9 cellular contexts compared by ENCODE assay signal in genomic region chr17:8384801-8385335, GRCh38. TPM values are rescaled to one million over a fixed set of nuclear protein-coding genes. Genes with fewer than 3 reads are reported as not detected.
DNase-seq lines count a peak whose midpoint lies in the region; ATAC-seq and TF ChIP-seq lines count a peak whose summit lies in the region.
"Had no signal": no experiment of that assay in that cellular context is flagged by ENCODE, and none has a peak within 500 bp of the region (broad histone marks: within the 10 kb centered on the region; RNA-seq: fewer than 3 reads in every experiment).

No MANE protein-coding gene starts in this region.

- TF ChIP-seq POLR2A in esophagus squamous epithelium (IDR thresholded peaks at IDR 0.05) = no peak
- no peak for TF ChIP-seq POLR2A in lower leg skin (IDR thresholded peaks at IDR 0.05)

- H2AFZ ChIP-seq in SU-DHL-6 (ENCODE audit: low read depth, low read length, severe bottlenecking) = no peak overlapping the region

- peaks cover 53% of the 10 kb centered on the region for H3K4me1 Mint-ChIP-seq in activated CD4-positive, alpha-beta T cell treated with anti-CD3 and anti-CD28 coated beads, Interleukin-2, amount 10 ng/mL, durations not matched to agents 7 days and 5 days
- H3K4me1 Mint-ChIP-seq in stimulated activated effector memory CD8-positive, alpha-beta T cell treated with anti-CD3 and anti-CD28 coated beads, Interleukin-12 subunit alpha, Interleukin-12 subunit beta, amount 100 ng/mL, for 72 hours = peaks cover 61% of the 10 kb centered on the region

- ATAC-seq in stimulated activated effector memory CD8-positive, alpha-beta T cell treated with anti-CD3 and anti-CD28 coated beads, Interleukin-12 subunit alpha, Interleukin-12 subunit beta, amount 100 ng/mL, for 72 hours = no peak

- POLR2A ChIA-PET in activated CD4-positive, alpha-beta T cell treated with anti-CD3 and anti-CD28 coated beads, Interleukin-2, amount 10 ng/mL, durations not matched to agents 7 days and 5 days (lab: Charles Lee) = no interaction called here

- peaks cover 31% of the 10 kb centered on the region for H3K79me2 ChIP-seq in SU-DHL-6 (ENCODE audit: insufficient read depth, low read length)

- H4K20me1 ChIP-seq in SU-DHL-6 (ENCODE audit: low read depth, low read length) = peaks cover 13% of the 10 kb centered on the region; the same call in 1 of the 2 replicates

- H3K27me3 ChIP-seq in SU-DHL-6 (ENCODE audit: low read length) (no peaks in the 10 kb centered on the region), esophagus squamous epithelium (no peaks in the 10 kb centered on the region)

- peak overlapping the region; percentile 99 for H3K4me3 Mint-ChIP-seq in activated CD4-positive, alpha-beta T cell treated with anti-CD3 and anti-CD28 coated beads, Interleukin-2, amount 10 ng/mL, durations not matched to agents 7 days and 5 days
- H3K4me3 Mint-ChIP-seq in stimulated activated effector memory CD8-positive, alpha-beta T cell treated with anti-CD3 and anti-CD28 coated beads, Interleukin-12 subunit alpha, Interleukin-12 subunit beta, amount 100 ng/mL, for 72 hours = peak overlapping the region; percentile 99

- CTCF ChIA-PET in activated CD4-positive, alpha-beta T cell treated with anti-CD3 and anti-CD28 coated beads, Interleukin-2, amount 10 ng/mL, durations not matched to agents 7 days and 5 days (lab: Charles Lee) = no interaction called here

- H3K36me3 ChIP-seq in SU-DHL-6 (ENCODE audit: low read length) = peaks cover 25% of the 10 kb centered on the region
- H3K36me3 ChIP-seq in esophagus squamous epithelium = peaks cover 4 to 20% (median 17%) of the 10 kb centered on the region in 3 donors

- peak overlapping the region; percentile 85 for H3K9ac ChIP-seq in SU-DHL-6 (ENCODE audit: low read length)

- peak overlapping the region; percentile 98 for H3K27ac Mint-ChIP-seq in activated CD4-positive, alpha-beta T cell treated with anti-CD3 and anti-CD28 coated beads, Interleukin-2, amount 10 ng/mL, durations not matched to agents 7 days and 5 days
- H3K27ac Mint-ChIP-seq in stimulated activated effector memory CD8-positive, alpha-beta T cell treated with anti-CD3 and anti-CD28 coated beads, Interleukin-12 subunit alpha, Interleukin-12 subunit beta, amount 100 ng/mL, for 72 hours = peak overlapping the region; percentile 99

- H3K4me3 ChIP-seq in SU-DHL-6 (ENCODE audit: insufficient read depth, low read length, poor library complexity, severe bottlenecking) (no peak overlapping the region), esophagus squamous epithelium (peak overlapping the region in 1 of 4 donors; percentile 84), lower leg skin (ENCODE audit: low read depth, poor library complexity, severe bottlenecking) (no peak overlapping the region)

- no peaks in the 10 kb centered on the region for H3K9me3 Mint-ChIP-seq in activated CD4-positive, alpha-beta T cell treated with anti-CD3 and anti-CD28 coated beads, Interleukin-2, amount 10 ng/mL, durations not matched to agents 7 days and 5 days
- H3K9me3 Mint-ChIP-seq in stimulated activated effector memory CD8-positive, alpha-beta T cell treated with anti-CD3 and anti-CD28 coated beads, Interleukin-12 subunit alpha, Interleukin-12 subunit beta, amount 100 ng/mL, for 72 hours = no peaks in the 10 kb centered on the region

- intact Hi-C loops in esophagus squamous epithelium (cut with DNase I) = no loop called here
- intact Hi-C loops in lower leg skin (cut with DNase I; ENCODE audit: low total_unique reads) = no loop called here

- TF ChIP-seq CTCF in SU-DHL-6 (IDR thresholded peaks at IDR 0.05; ENCODE audit: insufficient read depth, low read length, poor library complexity, severe bottlenecking) (no peak), esophagus squamous epithelium (IDR thresholded peaks at IDR 0.05) (no peak), lower leg skin (IDR thresholded peaks at IDR 0.05) (no peak)

- H3K9me3 ChIP-seq in SU-DHL-6 (ENCODE audit: insufficient read depth, low read length) (no peaks in the 10 kb centered on the region), esophagus squamous epithelium (no peaks in the 10 kb centered on the region)

- no peak overlapping the region for H3K27ac ChIP-seq in SU-DHL-6 (ENCODE audit: low read depth, low read length)
- peak overlapping the region; percentile 80 to 97 (median 96) for H3K27ac ChIP-seq in esophagus squamous epithelium

- H3F3A ChIP-seq in SU-DHL-6 (ENCODE audit: insufficient read depth) = peaks cover 28% of the 10 kb centered on the region

- peaks cover 22 to 56% (median 31%) of the 10 kb centered on the region in 3 donors for H3K4me1 ChIP-seq in esophagus squamous epithelium

- 65 to 82% methylated on average over 9 to 10 of the region's 11 CpGs for WGBS in esophagus squamous epithelium, 2 donors
- WGBS in lower leg skin, 2 donors = 70 to 74% methylated on average over 11 of the region's 11 CpGs

- no peaks in the 10 kb centered on the region for H3K27me3 Mint-ChIP-seq in activated CD4-positive, alpha-beta T cell treated with anti-CD3 and anti-CD28 coated beads, Interleukin-2, amount 10 ng/mL, durations not matched to agents 7 days and 5 days

- no peak for DNase-seq in activated CD4-positive, alpha-beta T cell treated with anti-CD3 and anti-CD28 coated beads, Interleukin-2, amount 10 ng/mL, durations not matched to agents 7 days and 5 days
- DNase-seq in activated CD4-positive, alpha-beta T cell treated with anti-CD3 and anti-CD28 coated beads, Interleukin-2, amount 50 U/mL, for 48 hours = no peak
- DNase-seq in esophagus squamous epithelium (lab: John Stamatoyannopoulos, UW) (no peak), cerebellar nuclear complex (lab: John Stamatoyannopoulos, UW) (no peak), lower leg skin (ENCODE audit: low spot score in 2 of 2) (no peak), NCI-H446 treated with DMSO at 0.1 percent for 48 hours (lab: John Stamatoyannopoulos, UW) (no peak)
- no peak for DNase-seq in stimulated activated effector memory CD8-positive, alpha-beta T cell treated with anti-CD3 and anti-CD28 coated beads, Interleukin-12 subunit alpha, Interleukin-12 subunit beta, amount 100 ng/mL, for 72 hours (ENCODE audit: low spot score in 2 of 2)
- DNase-seq: kidney had no signal

- peak overlapping the region; percentile 81 for H3K4me2 ChIP-seq in SU-DHL-6 (ENCODE audit: low read depth, low read length, poor library complexity, severe bottlenecking)

- H3K36me3 Mint-ChIP-seq in activated CD4-positive, alpha-beta T cell treated with anti-CD3 and anti-CD28 coated beads, Interleukin-2, amount 10 ng/mL, durations not matched to agents 7 days and 5 days (ENCODE audit: low read depth) = peaks cover 30% of the 10 kb centered on the region
- H3K36me3 Mint-ChIP-seq in stimulated activated effector memory CD8-positive, alpha-beta T cell treated with anti-CD3 and anti-CD28 coated beads, Interleukin-12 subunit alpha, Interleukin-12 subunit beta, amount 100 ng/mL, for 72 hours = peaks cover 35% of the 10 kb centered on the region

- H3K9me2 ChIP-seq in SU-DHL-6 (replicated peaks; ENCODE audit: insufficient read depth, low read length) = no peaks in the 10 kb centered on the region

RNA-seq across cellular contexts. Expression of gene RPL26, which starts 1.9 kb away (rescaled TPM):
- total RNA-seq in activated CD4-positive, alpha-beta T cell treated with anti-CD3 and anti-CD28 coated beads, Interleukin-2, amount 10 ng/mL, durations not matched to agents 7 days and 5 days = 1,000 to 10,000 TPM; 2,050 to 2,305 TPM
- total RNA-seq in esophagus squamous epithelium = 1,000 to 10,000 TPM; 3,032 to 5,420 (median 3,306) TPM
- total RNA-seq in lower leg skin = 1,000 to 10,000 TPM; 3,126 to 5,795 (median 3,707) TPM

RNA-seq across cellular contexts. Expression of gene RNF222, which starts 12.8 kb away (rescaled TPM):
- total RNA-seq in activated CD4-positive, alpha-beta T cell treated with anti-CD3 and anti-CD28 coated beads, Interleukin-2, amount 10 ng/mL, durations not matched to agents 7 days and 5 days = under 1 TPM; 0.10 to 0.12 TPM
- total RNA-seq in esophagus squamous epithelium = 10 to 100 TPM in 3 of 4 donors, 1 to 10 TPM in 1; 8.1 to 21.8 (median 14.9) TPM
- 10 to 100 TPM; 13.4 to 16.3 (median 15.0) TPM for total RNA-seq in lower leg skin
- total RNA-seq: kidney had no signal

RNA-seq across cellular contexts. Expression of gene ODF4, which starts 45.2 kb away (rescaled TPM):
- total RNA-seq in activated CD4-positive, alpha-beta T cell treated with anti-CD3 and anti-CD28 coated beads, Interleukin-2, amount 10 ng/mL, durations not matched to agents 7 days and 5 days = not detected
- not detected for total RNA-seq in esophagus squamous epithelium
- total RNA-seq in lower leg skin = not detected
- total RNA-seq: kidney had no signal

RNA-seq across cellular contexts. Expression of gene NDEL1, which starts 50.8 kb away (rescaled TPM):
- 10 to 100 TPM; 59.7 to 65.5 TPM for total RNA-seq in activated CD4-positive, alpha-beta T cell treated with anti-CD3 and anti-CD28 coated beads, Interleukin-2, amount 10 ng/mL, durations not matched to agents 7 days and 5 days
- total RNA-seq in esophagus squamous epithelium (100 to 1,000 TPM in 1 of 4 donors, 10 to 100 TPM in 3; 67.5 to 107 (median 73.1) TPM), lower leg skin (100 to 1,000 TPM; 129 to 160 (median 145) TPM)

Comparison
In these comparisons a context has a peak if more than half of its experiments do, and no peak if none do; other contexts are left out.
1. RNA of gene RNF222, which starts 12.8 kb away (total RNA-seq): 8.1 to 21.8 TPM in esophagus squamous epithelium and 13.4 to 16.3 TPM in lower leg skin; 0.10 to 0.12 TPM in activated CD4-positive, alpha-beta T cell treated with anti-CD3 and anti-CD28 coated beads, Interleukin-2, amount 10 ng/mL, durations not matched to agents 7 days and 5 days; every median in the first group is over 4 times any median in the second.